In the genomic region with DNA sequence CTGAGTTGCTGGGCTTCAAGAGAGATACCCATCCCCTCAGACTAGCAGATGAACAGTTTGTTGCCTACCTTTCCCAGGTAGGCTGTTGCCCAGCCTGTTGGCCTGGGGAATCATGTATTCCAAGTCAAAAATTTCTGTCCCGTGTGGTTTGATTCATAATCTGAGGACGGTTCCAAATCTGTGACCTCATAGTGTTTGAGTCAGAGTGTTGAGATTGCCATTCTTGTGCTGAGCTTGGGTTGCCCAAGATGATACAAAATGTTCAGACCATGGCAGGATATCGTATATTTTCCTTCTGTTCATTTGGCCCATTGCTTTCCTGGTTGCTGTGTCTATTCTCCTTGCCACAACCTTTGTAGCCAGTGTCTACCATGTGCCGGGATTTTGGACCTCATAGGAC, we compare ENCODE assay signal across 17 cellular contexts.
"Had no signal": no experiment of that assay in that cellular context is flagged by ENCODE, and none has a peak within 500 bp of the region (broad histone marks: within the 10 kb centered on the region; RNA-seq: fewer than 3 reads in every experiment).

No MANE protein-coding gene starts in this region.

- H3K27me3 ChIP-seq: heart left ventricle, spleen, testis had no signal

- H3K9me3 Mint-ChIP-seq: activated CD4-positive, alpha-beta T cell treated with anti-CD3 and anti-CD28 coated beads, Interleukin-2, amount 10 ng/mL, durations not matched to agents 7 days and 5 days; activated naive CD8-positive, alpha-beta T cell treated with anti-CD3 and anti-CD28 coated beads, Interleukin-2, amount 10 ng/mL, durations not matched to agents 7 days and 5 days; activated T-cell treated with anti-CD3 and anti-CD28 coated beads, Interleukin-2, amount 50 U/mL, for 72 hours; dendritic cell treated with granulocyte-macrophage colony-stimulating factor and Interleukin-4, amounts not matched to agents 40 ng/mL and 50 ng/mL, for 4 days; naive thymus-derived CD4-positive, alpha-beta T cell; stimulated activated naive CD8-positive, alpha-beta T cell treated with anti-CD3 and anti-CD28 coated beads, Interleukin-15, amount 100 ng/mL, for 72 hours; T-helper 2 cell treated with Interferon-gamma antibody and Interleukin-4, amounts not matched to agents 5 μg/mL and 100 μg/mL, for 36 hours had no signal

- H3K4me3 ChIP-seq: heart left ventricle, spleen, testis had no signal

- H3K27ac Mint-ChIP-seq: activated CD4-positive, alpha-beta T cell treated with anti-CD3 and anti-CD28 coated beads, Interleukin-2, amount 10 ng/mL, durations not matched to agents 7 days and 5 days; activated naive CD8-positive, alpha-beta T cell treated with anti-CD3 and anti-CD28 coated beads, Interleukin-2, amount 10 ng/mL, durations not matched to agents 7 days and 5 days; activated T-cell treated with anti-CD3 and anti-CD28 coated beads, Interleukin-2, amount 50 U/mL, for 72 hours; dendritic cell treated with granulocyte-macrophage colony-stimulating factor and Interleukin-4, amounts not matched to agents 40 ng/mL and 50 ng/mL, for 4 days; naive thymus-derived CD4-positive, alpha-beta T cell; stimulated activated naive CD8-positive, alpha-beta T cell treated with anti-CD3 and anti-CD28 coated beads, Interleukin-15, amount 100 ng/mL, for 72 hours; T-helper 2 cell treated with Interferon-gamma antibody and Interleukin-4, amounts not matched to agents 5 μg/mL and 100 μg/mL, for 36 hours had no signal

- H3K4me3 Mint-ChIP-seq: activated CD4-positive, alpha-beta T cell treated with anti-CD3 and anti-CD28 coated beads, Interleukin-2, amount 10 ng/mL, durations not matched to agents 7 days and 5 days; activated naive CD8-positive, alpha-beta T cell treated with anti-CD3 and anti-CD28 coated beads, Interleukin-2, amount 10 ng/mL, durations not matched to agents 7 days and 5 days; activated T-cell treated with anti-CD3 and anti-CD28 coated beads, Interleukin-2, amount 50 U/mL, for 72 hours; dendritic cell treated with granulocyte-macrophage colony-stimulating factor and Interleukin-4, amounts not matched to agents 40 ng/mL and 50 ng/mL, for 4 days; naive thymus-derived CD4-positive, alpha-beta T cell; stimulated activated naive CD8-positive, alpha-beta T cell treated with anti-CD3 and anti-CD28 coated beads, Interleukin-15, amount 100 ng/mL, for 72 hours; T-helper 2 cell treated with Interferon-gamma antibody and Interleukin-4, amounts not matched to agents 5 μg/mL and 100 μg/mL, for 36 hours had no signal

- ATAC-seq: activated T-cell treated with anti-CD3 and anti-CD28 coated beads, Interleukin-2, amount 50 U/mL, for 72 hours; naive thymus-derived CD4-positive, alpha-beta T cell; sciatic nerve; stimulated activated naive CD8-positive, alpha-beta T cell treated with anti-CD3 and anti-CD28 coated beads, Interleukin-15, amount 100 ng/mL, for 72 hours had no signal

- H3K9me3 ChIP-seq: heart left ventricle, spleen, testis had no signal

- H3K27ac ChIP-seq: epithelial cell of prostate, heart left ventricle, spleen had no signal

- H3K4me1 ChIP-seq: spleen had no signal

- H3K4me1 Mint-ChIP-seq: activated CD4-positive, alpha-beta T cell treated with anti-CD3 and anti-CD28 coated beads, Interleukin-2, amount 10 ng/mL, durations not matched to agents 7 days and 5 days; activated naive CD8-positive, alpha-beta T cell treated with anti-CD3 and anti-CD28 coated beads, Interleukin-2, amount 10 ng/mL, durations not matched to agents 7 days and 5 days; naive thymus-derived CD4-positive, alpha-beta T cell; stimulated activated naive CD8-positive, alpha-beta T cell treated with anti-CD3 and anti-CD28 coated beads, Interleukin-15, amount 100 ng/mL, for 72 hours had no signal

- DNase-seq: activated CD4-positive, alpha-beta T cell treated with anti-CD3 and anti-CD28 coated beads, Interleukin-2, amount 10 ng/mL, durations not matched to agents 7 days and 5 days; activated CD4-positive, CD25-positive, alpha-beta regulatory T cell; activated gamma-delta T cell treated with Interleukin-2 at 50 U/mL for 16 hours; activated naive CD8-positive, alpha-beta T cell treated with anti-CD3 and anti-CD28 coated beads, Interleukin-2, amount 10 ng/mL, durations not matched to agents 7 days and 5 days; activated T-cell treated with anti-CD3 and anti-CD28 coated beads, Interleukin-2, amount 50 U/mL, for 72 hours; aorta; effector memory CD4-positive, alpha-beta T cell; heart left ventricle; left cardiac atrium; naive thymus-derived CD4-positive, alpha-beta T cell; spleen; stimulated activated naive CD8-positive, alpha-beta T cell treated with anti-CD3 and anti-CD28 coated beads, Interleukin-15, amount 100 ng/mL, for 72 hours; testis had no signal

- H3K27me3 Mint-ChIP-seq: activated CD4-positive, alpha-beta T cell treated with anti-CD3 and anti-CD28 coated beads, Interleukin-2, amount 10 ng/mL, durations not matched to agents 7 days and 5 days; activated naive CD8-positive, alpha-beta T cell treated with anti-CD3 and anti-CD28 coated beads, Interleukin-2, amount 10 ng/mL, durations not matched to agents 7 days and 5 days; dendritic cell treated with granulocyte-macrophage colony-stimulating factor and Interleukin-4, amounts not matched to agents 40 ng/mL and 50 ng/mL, for 4 days; stimulated activated naive CD8-positive, alpha-beta T cell treated with anti-CD3 and anti-CD28 coated beads, Interleukin-15, amount 100 ng/mL, for 72 hours had no signal
